In genomic region chr17:41678411-41678906, GRCh38 we compare ENCODE assay signal across 9 cellular contexts. TPM values are rescaled to one million over a fixed set of nuclear protein-coding genes. Genes with fewer than 3 reads are reported as not detected.
DNase-seq lines count a peak whose midpoint lies in the region; ATAC-seq, FAIRE-seq and TF ChIP-seq lines count a peak whose summit lies in the region.
"Had no signal": no experiment of that assay in that cellular context is flagged by ENCODE, and none has a peak within 500 bp of the region (broad histone marks: within the 10 kb centered on the region; RNA-seq: fewer than 3 reads in every experiment).

No MANE protein-coding gene starts in this region.

- no peak overlapping the region for H4K5ac ChIP-seq in H1 (ENCODE audit: insufficient read length, low read depth, low read length)

- no peak overlapping the region for H3K9ac ChIP-seq in H1 (replicated peaks in 1 of 4; ENCODE audit: extremely low read depth in 1 of 4, low read depth in 3 of 4, low read length in 3 of 4)

- H3K27me3 ChIP-seq in H1 (replicated peaks in 1 of 4; ENCODE audit: control insufficient read depth in 3 of 4, extremely low read depth in 1 of 4, insufficient read depth in 3 of 4, low read length in 3 of 4): no peaks in the 10 kb centered on the region
- peaks cover 0 to 8% (median 0%) of the 10 kb centered on the region in 3 donors for H3K27me3 ChIP-seq in sigmoid colon

- no peak overlapping the region for H2AK5ac ChIP-seq in H1 (ENCODE audit: low read depth, low read length)

- H3K14ac ChIP-seq in H1 (ENCODE audit: insufficient read length): no peak overlapping the region

- H3K56ac ChIP-seq in H1 (replicated peaks; ENCODE audit: insufficient read length, low read depth, low read length): no peak overlapping the region

- no peaks in the 10 kb centered on the region for H3K9me3 ChIP-seq in H1 (ENCODE audit: insufficient read depth in 2 of 2, low read depth in 1 of 2, low read length in 1 of 2)
- no peaks in the 10 kb centered on the region for H3K9me3 ChIP-seq in sigmoid colon

- TF ChIP-seq POLR2A in H1 (IDR thresholded peaks at IDR 0.05; ENCODE audit: control extremely low read depth in 1 of 2, low read depth in 2 of 2, low read length in 2 of 2) (peak; percentile 83 to 90), sigmoid colon (IDR thresholded peaks at IDR 0.05) (no peak)

- 93% methylated on average over 2 of the region's 2 CpGs; no CpG with 5 or more reads in 1 of the 2 experiments for WGBS in H1 (ENCODE audit: extremely low coverage in 1 of 2, insufficient coverage in 1 of 2, insufficient read length in 1 of 2, insufficient replicate concordance in 2 of 2, low coverage in 1 of 2, low lambda C conversion rate in 2 of 2, missing lambda C conversion rate in 1 of 2), 2 experiments
- 87 to 90% methylated on average over 2 of the region's 2 CpGs for WGBS in sigmoid colon, 2 donors

- H2BK15ac ChIP-seq in H1 (ENCODE audit: low read length): no peak overlapping the region

- intact Hi-C loops in sigmoid colon (cut with DNase I): no loop called here

- no peak overlapping the region for H3K4ac ChIP-seq in H1 (replicated peaks; ENCODE audit: insufficient read length, low read depth, low read length)

- H4K20me1 ChIP-seq in H1 (replicated peaks in 1 of 2; ENCODE audit: control insufficient read depth in 1 of 2, insufficient read depth in 2 of 2, low read length in 2 of 2): no peaks in the 10 kb centered on the region

- no peak overlapping the region for H3K23ac ChIP-seq in H1 (ENCODE audit: insufficient read length)

- no peaks in the 10 kb centered on the region for H3K36me3 ChIP-seq in H1 (ENCODE audit: control insufficient read depth in 2 of 4, insufficient read depth in 4 of 4, low read length in 3 of 4)
- no peaks in the 10 kb centered on the region for H3K36me3 ChIP-seq in sigmoid colon

- no peaks in the 10 kb centered on the region for H3K23me2 ChIP-seq in H1 (ENCODE audit: low read depth, low read length)

- TF ChIP-seq EP300 in H1 (IDR thresholded peaks at IDR 0.05; ENCODE audit: borderline replicate concordance in 1 of 2, low read depth in 2 of 2, low read length in 2 of 2) (no peak), sigmoid colon (IDR thresholded peaks at IDR 0.05) (no peak)

- H3K4me1 ChIP-seq in H1 (replicated peaks in 1 of 4; ENCODE audit: control insufficient read depth in 3 of 4, insufficient read depth in 4 of 4, low read length in 3 of 4): peaks cover 2 to 22% (median 11%) of the 10 kb centered on the region in 4 experiments; a peak in 6 of 7 replicates
- H3K4me1 ChIP-seq in sigmoid colon: no peaks in the 10 kb centered on the region

- H2AFZ ChIP-seq in H1 (ENCODE audit: low read length): no peak overlapping the region

- no peak overlapping the region for H3K18ac ChIP-seq in H1 (ENCODE audit: extremely low read depth, low read length)

- no peaks in the 10 kb centered on the region for H3K79me1 ChIP-seq in H1 (ENCODE audit: low read depth, low read length)

- H2BK12ac ChIP-seq in H1 (ENCODE audit: low read depth, low read length): no peak overlapping the region

- no peak overlapping the region for H4K91ac ChIP-seq in H1 (replicated peaks; ENCODE audit: insufficient read length, low read length)

- no peak overlapping the region for H4K8ac ChIP-seq in H1 (ENCODE audit: extremely low read depth, insufficient read depth, low read length)

- H3K27ac ChIP-seq in H1 (ENCODE audit: low read depth, low read length): no peak overlapping the region
- peak overlapping the region; percentile 28 to 69 (median 43) for H3K27ac ChIP-seq in sigmoid colon

- no peak overlapping the region for H2BK120ac ChIP-seq in H1 (replicated peaks; ENCODE audit: low read depth, low read length)

- no peaks in the 10 kb centered on the region for H3K79me2 ChIP-seq in H1 (ENCODE audit: control insufficient read depth in 1 of 2, insufficient read depth in 2 of 2, low read length in 2 of 2)

- 0 out of 2 replicates have a peak overlapping the region, but pooled peaks have one; percentile 61 for H2BK5ac ChIP-seq in H1 (ENCODE audit: low read depth, low read length)

- H3K4me2 ChIP-seq in H1 (ENCODE audit: insufficient read depth in 1 of 2, low read depth in 2 of 2, low read length in 2 of 2): peak overlapping the region in 1 of 2 experiments; percentile 8; a peak in 1 of 4 replicates

- no peak for TF ChIP-seq RAD21 in H1 (IDR thresholded peaks at IDR 0.05 in 1 of 2, conservative IDR thresholded peaks at IDR 0.05 in 1 of 2; ENCODE audit: low read depth in 2 of 2, low read length in 2 of 2)

- FAIRE-seq in H1 (lab: Jason Lieb, UNC): no peak

- DNase-seq in CD1c-positive myeloid dendritic cell (ENCODE audit: extremely low spot score) (peak; percentile 68), H1 (ENCODE audit: low read depth in 1 of 2, low spot score in 2 of 2) (no peak), sigmoid colon (peak; percentile 41)
- no peak for DNase-seq in stimulated activated CD4-positive, alpha-beta T cell treated with anti-CD3 and anti-CD28 coated beads, Interleukin-4, amount 100 ng/mL, for 4 hours

- ATAC-seq in GM21447 (IDR thresholded peaks at IDR 0.05; ENCODE audit: unreplicated experiment) (peak; percentile 20), GM21723 (IDR thresholded peaks at IDR 0.05; ENCODE audit: unreplicated experiment) (no peak), GM21367 (IDR thresholded peaks at IDR 0.05; ENCODE audit: unreplicated experiment) (no peak)

- TF ChIP-seq CTCF in H1 (IDR thresholded peaks at IDR 0.05; ENCODE audit: control extremely low read depth in 1 of 3, insufficient read depth in 1 of 3, low read depth in 1 of 3, low read length in 3 of 3) (no peak), sigmoid colon (IDR thresholded peaks at IDR 0.05) (no peak)

- POLR2A ChIA-PET in H1 (lab: Charles Lee; ENCODE audit: partially characterized antibody): interaction anchor here (0.9 to 9.2 kb wide), 7 partner anchors 8 to 150 kb away, joined by 4 to 233 read pairs (median 5); partner anchors contain the start of genes EIF1 and KRT19

- H2BK20ac ChIP-seq in H1 (ENCODE audit: low read length): no peak overlapping the region

- CTCF ChIA-PET in H1 (lab: Charles Lee; ENCODE audit: partially characterized antibody): interaction anchor here (0.6 to 7.1 kb wide), 11 partner anchors 11 to 1118 kb away, joined by 3 to 59 read pairs (median 3); no protein-coding TSS in a partner anchor

- H3K4me3 ChIP-seq in H1 (ENCODE audit: extremely low read depth in 1 of 4, insufficient read depth in 2 of 4, low read depth in 3 of 4, low read length in 4 of 4) (no peak overlapping the region), sigmoid colon (peak overlapping the region in 1 of 4 donors; percentile 3)

TF ChIP-seq in H1, 55 proteins besides CTCF, POLR2A, EP300 and RAD21 (continues in another document):
- peak; percentile 100 for TF ChIP-seq TAF7 (optimal IDR thresholded peaks at IDR 0.05; ENCODE audit: borderline replicate concordance, low read depth, low read length)

RNA-seq across cellular contexts. Expression of gene EIF1, which starts 10.2 kb away (rescaled TPM):
- polyA plus RNA-seq in PFSK-1 (2012; ENCODE audit: insufficient read length, low read depth): 2,470 TPM
- 528 and 539 TPM in 2 replicates for total RNA-seq in H1 (2021; fragmentation: NEBNext Ultra II Directional; extraction: Animal tissue kit (Norgen Biotek cat#: 25700))
- 89.3 and 175 TPM in 2 replicates for polyA plus RNA-seq in H1 (2011; rRNA removed)
- 105 TPM for polyA plus RNA-seq in H1 (2011; cell fraction: cytosol; rRNA removed)
- polyA plus RNA-seq in H1 (2011; cell fraction: nucleus; rRNA removed): 101 TPM
- 476 to 568 TPM (median 517 TPM) in 4 replicates for polyA plus RNA-seq in H1 (2012, experiment 1 of 2)
- polyA plus RNA-seq in H1 (2012, experiment 2 of 2): 186 TPM
- 266 TPM for polyA plus RNA-seq in H1 (2013, experiment 1 of 2)
- 257 TPM for polyA plus RNA-seq in H1 (2013, experiment 2 of 2)
- polyA minus RNA-seq in H1 (2011; rRNA and poly(A)+ RNA removed): 91.0 and 95.7 TPM in 2 replicates
- polyA minus RNA-seq in H1 (2011; cell fraction: cytosol; rRNA and poly(A)+ RNA removed): 120 TPM
- polyA minus RNA-seq in H1 (2011; cell fraction: nucleus; rRNA and poly(A)+ RNA removed): 121 TPM
- total RNA-seq in sigmoid colon: 100 to 1,000 TPM; 246 to 572 (median 430) TPM
- polyA plus RNA-seq in sigmoid colon: 100 to 1,000 TPM; 384 to 515 (median 507) TPM

RNA-seq across cellular contexts. Expression of gene GAST, which starts 33.7 kb away (rescaled TPM):
- not detected for polyA plus RNA-seq in PFSK-1 (2012; ENCODE audit: insufficient read length, low read depth)
- total RNA-seq in H1 (2021; fragmentation: NEBNext Ultra II Directional; extraction: Animal tissue kit (Norgen Biotek cat#: 25700)): not detected in 2 replicates
- polyA plus RNA-seq in H1 (2011; rRNA removed): not detected in 2 replicates
- not detected for polyA plus RNA-seq in H1 (2011; cell fraction: cytosol; rRNA removed)
- polyA plus RNA-seq in H1 (2011; cell fraction: nucleus; rRNA removed): not detected
- polyA plus RNA-seq in H1 (2012, experiment 1 of 2): not detected in 4 replicates
- not detected for polyA plus RNA-seq in H1 (2012, experiment 2 of 2)
- polyA plus RNA-seq in H1 (2013, experiment 1 of 2): not detected
- not detected for polyA plus RNA-seq in H1 (2013, experiment 2 of 2)
- not detected in 2 replicates for polyA minus RNA-seq in H1 (2011; rRNA and poly(A)+ RNA removed)
- polyA minus RNA-seq in H1 (2011; cell fraction: cytosol; rRNA and poly(A)+ RNA removed): not detected
- not detected for polyA minus RNA-seq in H1 (2011; cell fraction: nucleus; rRNA and poly(A)+ RNA removed)
- not detected for total RNA-seq in sigmoid colon
- not detected for polyA plus RNA-seq in sigmoid colon
- total RNA-seq: lung microvascular endothelial cell had no signal

RNA-seq across cellular contexts. Expression of gene KRT17, which starts 54.1 kb away (rescaled TPM):
- not detected for polyA plus RNA-seq in PFSK-1 (2012; ENCODE audit: insufficient read length, low read depth)
- 0.36 and 0.50 TPM in 2 replicates for total RNA-seq in H1 (2021; fragmentation: NEBNext Ultra II Directional; extraction: Animal tissue kit (Norgen Biotek cat#: 25700))
- polyA plus RNA-seq in H1 (2011; rRNA removed) (0.95 and 0.96 TPM in 2 replicates), sigmoid colon (under 1 TPM in 1 of 3 donors, not detected in 2; 0.17 TPM)
- 0.76 TPM for polyA plus RNA-seq in H1 (2011; cell fraction: cytosol; rRNA removed)
- polyA plus RNA-seq in H1 (2011; cell fraction: nucleus; rRNA removed): 0.87 TPM
- polyA plus RNA-seq in H1 (2012, experiment 1 of 2): 0.44 to 0.88 TPM (median 0.81 TPM) in 4 replicates
- polyA plus RNA-seq in H1 (2012, experiment 2 of 2): 0.88 TPM
- polyA plus RNA-seq in H1 (2013, experiment 1 of 2): 0.55 TPM
- 0.46 TPM for polyA plus RNA-seq in H1 (2013, experiment 2 of 2)
- 0.19 and 1.00 TPM in 2 replicates for polyA minus RNA-seq in H1 (2011; rRNA and poly(A)+ RNA removed)
- polyA minus RNA-seq in H1 (2011; cell fraction: cytosol; rRNA and poly(A)+ RNA removed): 22.5 TPM
- 11.9 TPM for polyA minus RNA-seq in H1 (2011; cell fraction: nucleus; rRNA and poly(A)+ RNA removed)
- 1 to 10 TPM in 2 of 4 donors, not detected in 2; 1.2 to 5.3 TPM for total RNA-seq in sigmoid colon
- total RNA-seq: lung microvascular endothelial cell had no signal

RNA-seq across cellular contexts. Expression of gene HAP1, which starts 56.0 kb away (rescaled TPM):
- polyA plus RNA-seq in PFSK-1 (2012; ENCODE audit: insufficient read length, low read depth): 1.7 TPM
- 3.6 and 3.8 TPM in 2 replicates for total RNA-seq in H1 (2021; fragmentation: NEBNext Ultra II Directional; extraction: Animal tissue kit (Norgen Biotek cat#: 25700))
- polyA plus RNA-seq in H1 (2011; rRNA removed) (2.3 and 3.4 TPM in 2 replicates), sigmoid colon (under 1 TPM; under 0.01 to 0.47 (median 0.23) TPM)
- 2.9 TPM for polyA plus RNA-seq in H1 (2011; cell fraction: cytosol; rRNA removed)
- polyA plus RNA-seq in H1 (2011; cell fraction: nucleus; rRNA removed): 10.6 TPM
- polyA plus RNA-seq in H1 (2012, experiment 1 of 2): 2.4 to 3.6 TPM (median 2.8 TPM) in 4 replicates
- polyA plus RNA-seq in H1 (2012, experiment 2 of 2): 1.9 TPM
- polyA plus RNA-seq in H1 (2013, experiment 1 of 2): 1.8 TPM
- polyA plus RNA-seq in H1 (2013, experiment 2 of 2): 1.5 TPM
- polyA minus RNA-seq in H1 (2011; rRNA and poly(A)+ RNA removed): 0.80 and 1.3 TPM in 2 replicates
- 0.66 TPM for polyA minus RNA-seq in H1 (2011; cell fraction: cytosol; rRNA and poly(A)+ RNA removed)
- 2.6 TPM for polyA minus RNA-seq in H1 (2011; cell fraction: nucleus; rRNA and poly(A)+ RNA removed)
- 1 to 10 TPM in 3 of 4 donors, under 1 TPM in 1; 0.71 to 4.3 (median 2.5) TPM for total RNA-seq in sigmoid colon

Comparison
In these comparisons a context has a peak if more than half of its experiments do, and no peak if none do; other contexts are left out.
1. DNase-seq: peak in CD1c-positive myeloid dendritic cell (single experiment) and sigmoid colon (single experiment); none in H1 (0 of 2) and stimulated activated CD4-positive, alpha-beta T cell treated with anti-CD3 and anti-CD28 coated beads, Interleukin-4, amount 100 ng/mL, for 4 hours (0 of 2).
2. POLR2A ChIP-seq: peak in H1 (2 of 2); none in sigmoid colon (0 of 2).